ENCODE assay signal across 14 cellular contexts in the genomic region with DNA sequence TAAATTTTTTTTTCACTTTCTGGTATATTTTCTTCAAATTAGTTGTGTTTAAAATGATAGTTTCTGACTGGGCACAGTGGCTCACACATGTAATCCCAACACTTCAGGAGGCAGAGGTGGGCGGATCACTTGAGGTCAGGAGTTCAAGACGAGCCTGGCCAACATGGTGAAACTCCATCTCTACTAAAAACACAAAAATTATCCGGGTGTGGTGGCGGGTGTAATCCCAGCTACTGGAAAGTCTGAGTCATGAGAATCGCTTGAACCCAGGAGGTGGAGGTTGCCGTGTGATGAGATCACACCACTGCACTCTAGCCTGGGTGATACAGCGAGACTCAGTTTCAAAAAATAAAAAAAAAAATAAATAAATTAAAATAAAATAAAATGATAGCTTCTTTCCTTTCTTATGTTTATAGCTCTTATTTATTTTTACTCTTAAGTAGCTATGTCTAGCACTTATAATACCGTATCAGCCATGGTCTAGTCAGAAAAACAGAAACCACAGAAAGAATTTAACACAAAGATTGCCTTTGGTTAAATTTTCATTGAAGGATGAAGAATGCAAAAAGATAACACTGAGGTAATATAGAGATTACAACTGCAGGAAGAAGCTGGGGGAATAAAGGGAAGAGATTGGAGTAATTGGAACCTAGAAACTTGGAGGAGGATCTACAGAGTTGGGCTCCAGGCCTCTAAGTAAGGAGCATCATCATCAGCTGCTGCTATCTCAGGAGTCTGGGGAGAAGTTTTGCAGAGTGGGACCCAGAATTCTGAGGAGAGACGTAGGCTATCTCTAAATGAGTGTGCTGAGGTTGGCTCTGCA. TPM values are rescaled to one million over a fixed set of nuclear protein-coding genes. Genes with fewer than 3 reads are reported as not detected.
DNase-seq lines count a peak whose midpoint lies in the region; ATAC-seq and TF ChIP-seq lines count a peak whose summit lies in the region.
"Had no signal": no experiment of that assay in that cellular context is flagged by ENCODE, and none has a peak within 500 bp of the region (broad histone marks: within the 10 kb centered on the region; RNA-seq: fewer than 3 reads in every experiment).

No MANE protein-coding gene starts in this region.

- WGBS in gastroesophageal sphincter (ENCODE audit: low coverage in 1 of 2), 2 donors = 77 to 85% methylated on average over 2 to 7 of the region's 9 CpGs

- no peak for TF ChIP-seq POLR2A in gastroesophageal sphincter (IDR thresholded peaks at IDR 0.05)

- no peak overlapping the region for H3K4me2 ChIP-seq in GM23338

- H3K4me3 ChIP-seq in GM23338 = no peak overlapping the region
- H3K4me3 ChIP-seq in epithelial cell of proximal tubule (ENCODE audit: low read depth, low read length) = no peak overlapping the region
- H3K4me3 ChIP-seq in gastroesophageal sphincter = no peak overlapping the region

- peak overlapping the region; percentile 83; the same call in 1 of the 2 replicates for H2AFZ ChIP-seq in GM23338

- no peaks in the 10 kb centered on the region for H3K9me3 Mint-ChIP-seq in GM23338

- DNase-seq in GM23338 (ENCODE audit: low spot score) (no peak), RPMI7951 (ENCODE audit: low read depth) (peak; percentile 88), epithelial cell of proximal tubule (ENCODE audit: low read depth) (peak; percentile 60), renal cortical epithelial cell (ENCODE audit: low read depth) (peak; percentile 79), NCI-H2107 treated with DMSO at 0.1 percent for 48 hours (lab: John Stamatoyannopoulos, UW; ENCODE audit: unreplicated experiment) (no peak)
- DNase-seq: left cardiac atrium; MM.1S; stimulated activated CD4-positive, alpha-beta T cell treated with anti-CD3 and anti-CD28 coated beads, Interleukin-2, amount 100 ng/mL, for 48 hours; WERI-Rb-1 had no signal

- TF ChIP-seq CTCF in GM23338 (conservative IDR thresholded peaks at IDR 0.05; ENCODE audit: low read depth in 2 of 2) = no peak
- TF ChIP-seq CTCF in epithelial cell of proximal tubule (conservative IDR thresholded peaks at IDR 0.05; ENCODE audit: low read depth, low read length) = no peak
- no peak for TF ChIP-seq CTCF in gastroesophageal sphincter (IDR thresholded peaks at IDR 0.05)

- no peaks in the 10 kb centered on the region for H4K20me1 ChIP-seq in GM23338 (replicated peaks; ENCODE audit: insufficient read depth)

- H3K36me3 ChIP-seq in GM23338 (ENCODE audit: insufficient read depth) (no peaks in the 10 kb centered on the region), gastroesophageal sphincter (no peaks in the 10 kb centered on the region)
- H3K36me3 ChIP-seq: WERI-Rb-1 had no signal

- H3K27ac ChIP-seq in GM23338 (ENCODE audit: low read depth) (no peak overlapping the region), gastroesophageal sphincter (no peak overlapping the region)
- H3K27ac ChIP-seq: WERI-Rb-1 had no signal

- TF ChIP-seq EP300 in gastroesophageal sphincter (IDR thresholded peaks at IDR 0.05) = no peak

- H3K4me1 ChIP-seq in GM23338 (ENCODE audit: insufficient read depth) (no peaks in the 10 kb centered on the region), gastroesophageal sphincter (no peaks in the 10 kb centered on the region)

- no peaks in the 10 kb centered on the region for H3F3A ChIP-seq in GM23338 (replicated peaks; ENCODE audit: low read depth)

- H3K9me2 ChIP-seq in GM23338 (ENCODE audit: insufficient read depth) = no peaks in the 10 kb centered on the region

- no peaks in the 10 kb centered on the region for H3K27me3 ChIP-seq in GM23338 (ENCODE audit: insufficient read depth)
- H3K27me3 ChIP-seq in gastroesophageal sphincter = no peaks in the 10 kb centered on the region

- no peaks in the 10 kb centered on the region for H3K4me1 Mint-ChIP-seq in GM23338

- H3K9me3 ChIP-seq in gastroesophageal sphincter = no peaks in the 10 kb centered on the region

- H3K27me3 Mint-ChIP-seq in GM23338 (ENCODE audit: insufficient read depth, low read depth, poor library complexity) = peaks cover 1% of the 10 kb centered on the region

- ATAC-seq in GM23338 (no peak), gastroesophageal sphincter (no peak), HG03520 (IDR thresholded peaks at IDR 0.05; ENCODE audit: unreplicated experiment) (no peak)

- no peaks in the 10 kb centered on the region for H3K79me2 ChIP-seq in GM23338 (replicated peaks; ENCODE audit: insufficient read depth)

- H3K27ac Mint-ChIP-seq in GM23338 = no peak overlapping the region
- H3K27ac Mint-ChIP-seq: activated T-cell treated with anti-CD3 and anti-CD28 coated beads, Interleukin-2, amount 50 U/mL, for 72 hours; stimulated activated naive CD8-positive, alpha-beta T cell treated with anti-CD3 and anti-CD28 coated beads, Interleukin-15, Interleukin-2, amounts not matched to agents 100 ng/mL and 50 ng/mL, for 24 hours had no signal

- no peaks in the 10 kb centered on the region for H3K36me3 Mint-ChIP-seq in GM23338 (ENCODE audit: low read depth)

- no peak overlapping the region for H3K4me3 Mint-ChIP-seq in GM23338
- H3K4me3 Mint-ChIP-seq: activated T-cell treated with anti-CD3 and anti-CD28 coated beads, Interleukin-2, amount 50 U/mL, for 72 hours; neural crest cell; stimulated activated naive CD8-positive, alpha-beta T cell treated with anti-CD3 and anti-CD28 coated beads, Interleukin-15, Interleukin-2, amounts not matched to agents 100 ng/mL and 50 ng/mL, for 24 hours had no signal

TF ChIP-seq in GM23338, 12 proteins besides CTCF, POLR2A, EP300 and RAD21 (continues in another document):
- TF ChIP-seq POLR2AphosphoS5 (IDR thresholded peaks at IDR 0.05; ENCODE audit: low read depth) (no peak), JUNB (IDR thresholded peaks at IDR 0.05; ENCODE audit: unreplicated experiment) (no peak), ZNF331 (CRISPR knock-in tag; IDR thresholded peaks at IDR 0.05; ENCODE audit: low read depth) (no peak), EZH2 (IDR thresholded peaks at IDR 0.05; ENCODE audit: low read depth, unreplicated experiment) (no peak), NANOG (IDR thresholded peaks at IDR 0.05; ENCODE audit: borderline replicate concordance) (no peak), STAT1 (IDR thresholded peaks at IDR 0.05; ENCODE audit: unreplicated experiment) (no peak), CREB1 (CRISPR knock-in tag; IDR thresholded peaks at IDR 0.05; ENCODE audit: low read depth) (no peak), ZNF114 (CRISPR knock-in tag; IDR thresholded peaks at IDR 0.05) (no peak), EZH2phosphoT487 (IDR thresholded peaks at IDR 0.05; ENCODE audit: unreplicated experiment) (no peak)
- TF ChIP-seq, protein P1, sequence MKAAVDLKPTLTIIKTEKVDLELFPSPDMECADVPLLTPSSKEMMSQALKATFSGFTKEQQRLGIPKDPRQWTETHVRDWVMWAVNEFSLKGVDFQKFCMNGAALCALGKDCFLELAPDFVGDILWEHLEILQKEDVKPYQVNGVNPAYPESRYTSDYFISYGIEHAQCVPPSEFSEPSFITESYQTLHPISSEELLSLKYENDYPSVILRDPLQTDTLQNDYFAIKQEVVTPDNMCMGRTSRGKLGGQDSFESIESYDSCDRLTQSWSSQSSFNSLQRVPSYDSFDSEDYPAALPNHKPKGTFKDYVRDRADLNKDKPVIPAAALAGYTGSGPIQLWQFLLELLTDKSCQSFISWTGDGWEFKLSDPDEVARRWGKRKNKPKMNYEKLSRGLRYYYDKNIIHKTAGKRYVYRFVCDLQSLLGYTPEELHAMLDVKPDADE (IDR thresholded peaks at IDR 0.05) = no peak
- TF ChIP-seq, protein P2, sequence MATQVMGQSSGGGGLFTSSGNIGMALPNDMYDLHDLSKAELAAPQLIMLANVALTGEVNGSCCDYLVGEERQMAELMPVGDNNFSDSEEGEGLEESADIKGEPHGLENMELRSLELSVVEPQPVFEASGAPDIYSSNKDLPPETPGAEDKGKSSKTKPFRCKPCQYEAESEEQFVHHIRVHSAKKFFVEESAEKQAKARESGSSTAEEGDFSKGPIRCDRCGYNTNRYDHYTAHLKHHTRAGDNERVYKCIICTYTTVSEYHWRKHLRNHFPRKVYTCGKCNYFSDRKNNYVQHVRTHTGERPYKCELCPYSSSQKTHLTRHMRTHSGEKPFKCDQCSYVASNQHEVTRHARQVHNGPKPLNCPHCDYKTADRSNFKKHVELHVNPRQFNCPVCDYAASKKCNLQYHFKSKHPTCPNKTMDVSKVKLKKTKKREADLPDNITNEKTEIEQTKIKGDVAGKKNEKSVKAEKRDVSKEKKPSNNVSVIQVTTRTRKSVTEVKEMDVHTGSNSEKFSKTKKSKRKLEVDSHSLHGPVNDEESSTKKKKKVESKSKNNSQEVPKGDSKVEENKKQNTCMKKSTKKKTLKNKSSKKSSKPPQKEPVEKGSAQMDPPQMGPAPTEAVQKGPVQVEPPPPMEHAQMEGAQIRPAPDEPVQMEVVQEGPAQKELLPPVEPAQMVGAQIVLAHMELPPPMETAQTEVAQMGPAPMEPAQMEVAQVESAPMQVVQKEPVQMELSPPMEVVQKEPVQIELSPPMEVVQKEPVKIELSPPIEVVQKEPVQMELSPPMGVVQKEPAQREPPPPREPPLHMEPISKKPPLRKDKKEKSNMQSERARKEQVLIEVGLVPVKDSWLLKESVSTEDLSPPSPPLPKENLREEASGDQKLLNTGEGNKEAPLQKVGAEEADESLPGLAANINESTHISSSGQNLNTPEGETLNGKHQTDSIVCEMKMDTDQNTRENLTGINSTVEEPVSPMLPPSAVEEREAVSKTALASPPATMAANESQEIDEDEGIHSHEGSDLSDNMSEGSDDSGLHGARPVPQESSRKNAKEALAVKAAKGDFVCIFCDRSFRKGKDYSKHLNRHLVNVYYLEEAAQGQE (IDR thresholded peaks at IDR 0.05; ENCODE audit: unreplicated experiment) = no peak

RNA-seq across cellular contexts. Expression of a gene that starts 54.7 kb away (rescaled TPM):
- 22.7 and 24.7 TPM in 2 replicates for total RNA-seq in GM23338 (2014; rRNA removed; shearing (Covaris generic))
- polyA plus RNA-seq in GM23338 (2016; fragmentation: Nextera tagmentation; extraction: Ambion mirVana) = 8.2 and 15.9 TPM in 2 replicates
- total RNA-seq in RPMI7951 (2014; rRNA removed; shearing (Covaris generic)) = 33.9 and 41.1 TPM in 2 replicates
- 23.3 and 34.9 TPM in 2 replicates for total RNA-seq in epithelial cell of proximal tubule
- total RNA-seq in renal cortical epithelial cell = 29.0 and 47.0 TPM in 2 replicates
- 10 to 100 TPM; 21.0 to 27.0 (median 23.5) TPM for total RNA-seq in gastroesophageal sphincter

Comparison
In these comparisons a context has a peak if more than half of its experiments do, and no peak if none do; other contexts are left out.
1. DNase-seq: peak in RPMI7951 (single experiment), epithelial cell of proximal tubule (single experiment) and renal cortical epithelial cell (single experiment); none in GM23338 (single experiment) and NCI-H2107 treated with DMSO at 0.1 percent for 48 hours (single experiment).